In the genomic region with DNA sequence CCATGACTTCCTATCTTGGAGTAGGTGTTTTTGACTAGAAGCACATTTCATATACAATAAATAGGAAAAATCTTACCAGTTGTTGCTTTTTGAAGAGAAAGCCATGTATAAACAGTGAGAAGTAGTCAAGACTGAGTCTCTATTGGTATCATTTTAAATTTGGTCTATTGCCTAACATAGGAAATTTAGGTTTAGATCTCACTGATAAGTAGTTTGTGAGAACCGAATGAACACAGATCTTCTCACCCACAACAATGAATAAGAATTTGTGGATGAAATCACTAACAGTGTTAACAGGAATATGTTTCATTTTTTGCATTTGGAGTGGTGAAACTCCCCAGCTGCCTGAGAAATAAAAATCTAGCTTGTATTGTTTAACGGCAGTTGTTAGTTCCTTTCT, we compare ENCODE assay signal across 22 cellular contexts.
"Had no signal": no experiment of that assay in that cellular context is flagged by ENCODE, and none has a peak within 500 bp of the region (broad histone marks: within the 10 kb centered on the region; RNA-seq: fewer than 3 reads in every experiment).

No MANE protein-coding gene starts in this region.

- H3K9me3 ChIP-seq: colonic mucosa, esophagus squamous epithelium, gastroesophageal sphincter, heart left ventricle, left lung, lower lobe of right lung had no signal

- H3K27ac ChIP-seq: colonic mucosa, epithelial cell of prostate, esophagus squamous epithelium, foreskin keratinocyte, gastroesophageal sphincter, heart left ventricle, hepatocyte, left lung, lower lobe of right lung had no signal

- H3K4me3 Mint-ChIP-seq: dendritic cell treated with granulocyte-macrophage colony-stimulating factor and Interleukin-4, amounts not matched to agents 40 ng/mL and 50 ng/mL, for 4 days; effector memory CD8-positive, alpha-beta T cell; endodermal cell had no signal

- H3K27me3 Mint-ChIP-seq: dendritic cell treated with granulocyte-macrophage colony-stimulating factor and Interleukin-4, amounts not matched to agents 40 ng/mL and 50 ng/mL, for 4 days; effector memory CD8-positive, alpha-beta T cell had no signal

- H2AFZ ChIP-seq: hepatocyte had no signal

- H3K9me3 Mint-ChIP-seq: dendritic cell treated with granulocyte-macrophage colony-stimulating factor and Interleukin-4, amounts not matched to agents 40 ng/mL and 50 ng/mL, for 4 days; effector memory CD8-positive, alpha-beta T cell had no signal

- H3K4me3 ChIP-seq: colonic mucosa, esophagus squamous epithelium, gastroesophageal sphincter, heart left ventricle, hepatocyte, left lung, lower lobe of right lung had no signal

- H3K79me2 ChIP-seq: hepatocyte had no signal

- H3K27me3 ChIP-seq: colonic mucosa, esophagus squamous epithelium, foreskin keratinocyte, gastroesophageal sphincter, heart left ventricle, hepatocyte, left lung had no signal

- H3K4me1 Mint-ChIP-seq: endodermal cell had no signal

- ATAC-seq: effector memory CD8-positive, alpha-beta T cell; esophagus mucosa; foreskin keratinocyte; gastroesophageal sphincter; heart left ventricle; left cardiac atrium; left lung; left ventricle myocardium superior; lower lobe of right lung had no signal

- H3K4me2 ChIP-seq: hepatocyte had no signal

- H3K36me3 ChIP-seq: colonic mucosa, esophagus squamous epithelium, gastroesophageal sphincter, heart left ventricle, left lung, lower lobe of right lung had no signal

- DNase-seq: cerebellar nuclear complex; colonic mucosa; cortex of kidney; effector CD8-positive, alpha-beta T cell; effector memory CD8-positive, alpha-beta T cell; endodermal cell; erythroblast; esophagus squamous epithelium; foreskin keratinocyte; heart left ventricle; hypothalamus; left cardiac atrium; left lung; left ventricle myocardium superior; lower lobe of right lung; mesenchymal stem cell; midbrain had no signal

- H3K27ac Mint-ChIP-seq: dendritic cell treated with granulocyte-macrophage colony-stimulating factor and Interleukin-4, amounts not matched to agents 40 ng/mL and 50 ng/mL, for 4 days; effector memory CD8-positive, alpha-beta T cell; endodermal cell had no signal

- H3K4me1 ChIP-seq: colonic mucosa, esophagus squamous epithelium, foreskin keratinocyte, heart left ventricle, left lung, lower lobe of right lung had no signal
